In the genomic region with DNA sequence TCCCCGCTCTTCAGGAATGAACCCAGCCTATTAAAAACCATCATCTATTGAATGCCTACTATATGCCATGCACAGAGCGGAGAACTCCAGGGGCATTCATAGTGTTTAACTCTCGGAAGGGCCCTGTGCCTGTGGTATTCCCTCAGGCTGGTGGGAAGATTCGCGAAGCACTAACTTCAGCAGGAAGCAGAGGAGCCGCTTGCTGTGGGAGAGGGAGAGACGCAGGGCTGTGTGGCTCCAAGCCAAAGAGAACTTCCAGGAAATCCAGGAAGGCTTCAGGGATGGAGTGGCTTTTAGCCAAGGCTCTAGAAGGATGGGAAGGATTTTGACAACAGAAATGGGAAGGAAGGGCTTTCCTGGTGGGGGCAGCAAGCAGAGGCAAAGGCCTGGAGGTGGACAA, we compare ENCODE assay signal across 21 cellular contexts.
A peak's percentile ranks its signal among the peaks of the same experiment; 100 is the strongest.
DNase-seq lines count a peak whose midpoint lies in the region; ATAC-seq, FAIRE-seq and TF ChIP-seq lines count a peak whose summit lies in the region.
"Had no signal": no experiment of that assay in that cellular context is flagged by ENCODE, and none has a peak within 500 bp of the region (broad histone marks: within the 10 kb centered on the region; RNA-seq: fewer than 3 reads in every experiment).

No MANE protein-coding gene starts in this region.

- H3K4me3 ChIP-seq in neural progenitor cell: no peak overlapping the region
- H3K4me3 ChIP-seq: BLaER1, GM23338, HAP-1 had no signal

- peak overlapping the region; percentile 56 for H3K27ac Mint-ChIP-seq in central memory CD8-positive, alpha-beta T cell (ENCODE audit: low read depth)
- no peak overlapping the region for H3K27ac Mint-ChIP-seq in neural progenitor cell
- no peak overlapping the region for H3K27ac Mint-ChIP-seq in T-helper 17 cell
- H3K27ac Mint-ChIP-seq: B cell; CD4-positive, CD25-positive, alpha-beta regulatory T cell; CD8-positive, alpha-beta T cell; GM23338; HFFc6 had no signal

- peaks cover 25% of the 10 kb centered on the region for H4K20me1 ChIP-seq in neural progenitor cell (ENCODE audit: low read depth)
- H4K20me1 ChIP-seq: BLaER1 had no signal

- H3K27me3 ChIP-seq in neural progenitor cell: no peaks in the 10 kb centered on the region
- H3K27me3 ChIP-seq: BLaER1 had no signal

- no peak overlapping the region for H2AFZ ChIP-seq in neural progenitor cell (replicated peaks)
- H2AFZ ChIP-seq: GM23338 had no signal

- H3K36me3 ChIP-seq in neural progenitor cell: no peaks in the 10 kb centered on the region
- H3K36me3 ChIP-seq: BLaER1, HAP-1 had no signal

- peaks cover 22% of the 10 kb centered on the region for H3F3A ChIP-seq in neural progenitor cell (ENCODE audit: low read depth)

- H3K4me1 Mint-ChIP-seq in central memory CD8-positive, alpha-beta T cell: no peaks in the 10 kb centered on the region
- peaks cover 49% of the 10 kb centered on the region for H3K4me1 Mint-ChIP-seq in neural progenitor cell
- peaks cover 5% of the 10 kb centered on the region for H3K4me1 Mint-ChIP-seq in T-helper 17 cell
- H3K4me1 Mint-ChIP-seq: B cell had no signal

- H3K4me3 Mint-ChIP-seq in central memory CD8-positive, alpha-beta T cell: no peak overlapping the region
- H3K4me3 Mint-ChIP-seq in neural progenitor cell: peak overlapping the region; percentile 14
- no peak overlapping the region for H3K4me3 Mint-ChIP-seq in T-helper 17 cell
- H3K4me3 Mint-ChIP-seq: B cell; CD4-positive, CD25-positive, alpha-beta regulatory T cell; CD8-positive, alpha-beta T cell; GM23338; HFFc6 had no signal

- DNase-seq in central memory CD8-positive, alpha-beta T cell (ENCODE audit: low spot score in 2 of 2): no peak
- DNase-seq in dermis blood vessel endothelial cell (peak; percentile 31), left lobe of liver (ENCODE audit: low spot score) (no peak), neural progenitor cell (ENCODE audit: low spot score) (no peak), GM12891 (ENCODE audit: insufficient read length, low spot score) (no peak), T-helper 17 cell (no peak), 8988T (no peak)
- DNase-seq: Caco-2; CD4-positive, CD25-positive, alpha-beta regulatory T cell; CD8-positive, alpha-beta T cell; DMS153; DND-41; HFFc6 had no signal

- no peaks in the 10 kb centered on the region for H3K36me3 Mint-ChIP-seq in central memory CD8-positive, alpha-beta T cell (ENCODE audit: insufficient read depth)
- H3K36me3 Mint-ChIP-seq in neural progenitor cell (peaks cover 34% of the 10 kb centered on the region), T-helper 17 cell (ENCODE audit: low read depth) (peaks cover 8% of the 10 kb centered on the region)

- H3K9me3 Mint-ChIP-seq in central memory CD8-positive, alpha-beta T cell: peaks cover 5% of the 10 kb centered on the region
- peaks cover 24% of the 10 kb centered on the region for H3K9me3 Mint-ChIP-seq in neural progenitor cell

- TF ChIP-seq POLR2A in GM12891 (IDR thresholded peaks at IDR 0.05; ENCODE audit: low read depth, low read length): no peak

- FAIRE-seq in GM12891 (lab: Jason Lieb, UNC): no peak
- FAIRE-seq: A204.1, G401.6, GM19239 had no signal

- peaks cover 37% of the 10 kb centered on the region for H3K4me1 ChIP-seq in neural progenitor cell
- H3K4me1 ChIP-seq: BLaER1, Caco-2, HAP-1 had no signal

- H3K27ac ChIP-seq in neural progenitor cell: no peak overlapping the region
- H3K27ac ChIP-seq: BLaER1, C4-2B had no signal

- peaks cover 7% of the 10 kb centered on the region for H3K9me3 ChIP-seq in neural progenitor cell (ENCODE audit: low read depth)
- peaks cover 4% of the 10 kb centered on the region for H3K9me3 ChIP-seq in T-helper 17 cell (ENCODE audit: control insufficient read depth, low read length, poor library complexity, severe bottlenecking)
- H3K9me3 ChIP-seq: HAP-1 had no signal

- no peak overlapping the region for H3K4me2 ChIP-seq in neural progenitor cell
- H3K4me2 ChIP-seq: BLaER1, GM23338 had no signal

- H3K9ac ChIP-seq in neural progenitor cell: no peak overlapping the region
- H3K9ac ChIP-seq: BLaER1 had no signal

- ATAC-seq in central memory CD8-positive, alpha-beta T cell (replicated peaks; ENCODE audit: extremely low read depth, poor library complexity, severe bottlenecking): no peak
- peak; percentile 34 for ATAC-seq in left lobe of liver
- no peak for ATAC-seq in T-helper 17 cell
- ATAC-seq: CD8-positive, alpha-beta T cell; GM23338 had no signal

- no peaks in the 10 kb centered on the region for H3K27me3 Mint-ChIP-seq in central memory CD8-positive, alpha-beta T cell
- H3K27me3 Mint-ChIP-seq in neural progenitor cell (ENCODE audit: insufficient read depth, low read depth) (peaks cover 2% of the 10 kb centered on the region), T-helper 17 cell (no peaks in the 10 kb centered on the region)
- H3K27me3 Mint-ChIP-seq: B cell had no signal

- no peaks in the 10 kb centered on the region for H3K79me2 ChIP-seq in neural progenitor cell (ENCODE audit: low read depth)

- TF ChIP-seq CTCF in neural progenitor cell (IDR thresholded peaks at IDR 0.05): no peak

TF ChIP-seq in GM12891, 5 proteins besides CTCF, POLR2A, EP300 and RAD21:
- no peak for TF ChIP-seq TAF1 (IDR thresholded peaks at IDR 0.05; ENCODE audit: low read depth, low read length)
- no peak for TF ChIP-seq POLR2AphosphoS5 (IDR thresholded peaks at IDR 0.05; ENCODE audit: low read depth, low read length)
- no peak for TF ChIP-seq PAX5 (IDR thresholded peaks at IDR 0.05; ENCODE audit: insufficient read depth, low read length, severe bottlenecking)
- TF ChIP-seq POU2F2 (IDR thresholded peaks at IDR 0.05; ENCODE audit: low read depth, low read length): no peak
- TF ChIP-seq SPI1 (IDR thresholded peaks at IDR 0.05; ENCODE audit: low read depth, low read length): no peak
